1 cellular context compared by ENCODE assay signal in the genomic region with DNA sequence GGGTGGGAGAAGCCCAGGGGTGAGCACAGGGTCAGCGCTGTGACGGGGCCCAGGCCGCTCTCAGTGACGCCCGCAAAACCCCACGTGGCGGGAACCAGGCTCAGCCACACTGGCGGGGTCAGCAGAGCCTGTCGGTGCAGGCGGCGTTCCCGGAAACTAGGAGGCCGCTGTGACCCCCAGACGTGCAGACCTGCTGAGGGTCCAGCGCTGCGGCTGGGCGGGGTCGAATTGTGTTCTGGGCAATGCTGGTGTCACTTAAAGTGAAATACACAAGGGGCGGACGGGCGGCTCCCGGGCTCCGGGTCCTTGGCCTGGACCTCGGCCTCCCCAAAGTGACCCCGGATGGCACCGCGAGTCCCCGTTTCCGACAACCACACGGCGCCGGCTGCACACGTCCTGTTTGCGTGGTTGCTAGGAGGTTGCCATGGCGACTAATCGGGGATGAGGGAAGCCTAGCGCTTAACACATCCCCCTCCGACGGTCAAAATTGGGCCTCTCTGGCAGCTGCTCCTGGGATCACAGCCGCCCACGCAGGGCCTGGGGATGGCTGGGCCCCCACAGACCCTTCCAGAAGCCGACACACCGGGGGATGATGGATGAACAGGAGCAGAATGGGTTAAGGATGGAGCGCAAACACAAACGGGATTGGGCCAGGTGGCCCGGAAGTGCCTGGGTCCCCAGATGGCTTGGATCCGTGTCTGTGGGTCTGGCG.
A peak's percentile ranks its signal among the peaks of the same experiment; 100 is the strongest.
TF ChIP-seq lines count a peak whose summit lies in the region.

No MANE protein-coding gene starts in this region.

TF ChIP-seq in H1, 55 proteins besides CTCF, POLR2A, EP300 and RAD21:
- TF ChIP-seq ASH2L (IDR thresholded peaks at IDR 0.05; ENCODE audit: low read length) = peak; percentile 32
- no peak for TF ChIP-seq TAF1 (IDR thresholded peaks at IDR 0.05; ENCODE audit: low read depth, low read length)
- TF ChIP-seq, protein P1, sequence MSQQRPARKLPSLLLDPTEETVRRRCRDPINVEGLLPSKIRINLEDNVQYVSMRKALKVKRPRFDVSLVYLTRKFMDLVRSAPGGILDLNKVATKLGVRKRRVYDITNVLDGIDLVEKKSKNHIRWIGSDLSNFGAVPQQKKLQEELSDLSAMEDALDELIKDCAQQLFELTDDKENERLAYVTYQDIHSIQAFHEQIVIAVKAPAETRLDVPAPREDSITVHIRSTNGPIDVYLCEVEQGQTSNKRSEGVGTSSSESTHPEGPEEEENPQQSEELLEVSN (IDR thresholded peaks at IDR 0.05) = peak; percentile 57
- peak; percentile 21 for TF ChIP-seq KDM4A (IDR thresholded peaks at IDR 0.05; ENCODE audit: low read depth, low read length, severe bottlenecking)
- TF ChIP-seq, protein P2, sequence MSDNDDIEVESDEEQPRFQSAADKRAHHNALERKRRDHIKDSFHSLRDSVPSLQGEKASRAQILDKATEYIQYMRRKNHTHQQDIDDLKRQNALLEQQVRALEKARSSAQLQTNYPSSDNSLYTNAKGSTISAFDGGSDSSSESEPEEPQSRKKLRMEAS (IDR thresholded peaks at IDR 0.05) = peak; percentile 78
- TF ChIP-seq EGR1 (IDR thresholded peaks at IDR 0.05; ENCODE audit: borderline replicate concordance, low read depth, low read length) = peak; percentile 87
- TF ChIP-seq SIX5 (IDR thresholded peaks at IDR 0.05; ENCODE audit: low read depth, low read length) = no peak
